In the genomic region with DNA sequence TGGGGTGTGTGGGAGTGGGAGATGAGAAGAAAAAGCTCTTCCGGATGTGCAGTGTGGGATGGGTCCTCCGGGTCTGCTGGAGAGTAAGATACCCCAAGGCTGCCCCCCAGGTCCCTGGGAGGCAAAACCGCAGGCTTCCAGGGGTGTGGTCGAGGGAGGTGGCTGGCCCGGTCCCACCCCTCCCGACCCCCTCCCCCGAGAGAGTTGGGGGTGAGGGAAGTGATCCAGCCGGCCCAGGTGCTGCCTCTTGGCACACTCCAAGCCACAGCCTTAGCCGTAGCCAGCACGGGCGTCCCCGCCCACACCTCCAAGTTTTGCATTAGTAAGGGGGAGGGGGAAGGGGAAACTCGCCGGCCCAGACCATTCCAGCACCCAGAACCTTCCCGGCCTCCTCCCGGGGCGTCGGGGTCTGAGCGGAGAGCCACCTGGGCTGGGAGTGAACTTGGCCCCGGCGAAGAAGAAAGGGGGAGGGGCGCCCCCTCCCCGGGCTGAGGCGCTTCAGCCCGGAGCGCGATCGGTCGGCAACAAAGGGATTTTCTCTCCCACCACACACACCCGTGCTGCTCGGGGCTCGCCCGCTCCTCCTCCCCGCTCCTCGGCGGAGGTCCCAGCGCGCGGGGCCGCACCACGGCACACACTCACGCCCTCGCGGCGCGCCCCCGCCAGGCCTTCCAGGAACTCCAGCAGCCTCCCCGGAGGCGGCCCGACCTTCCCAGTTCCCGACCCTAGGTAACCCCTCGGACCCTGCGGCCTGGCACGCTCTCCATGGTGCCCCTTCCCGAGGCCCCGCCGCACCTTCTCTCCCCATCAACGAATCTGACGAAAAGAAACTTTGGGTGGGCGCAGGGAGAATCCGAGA, we compare ENCODE assay signal across 8 cellular contexts. TPM values are rescaled to one million over a fixed set of nuclear protein-coding genes. Genes with fewer than 3 reads are reported as not detected.
DNase-seq lines count a peak whose midpoint lies in the region; FAIRE-seq and TF ChIP-seq lines count a peak whose summit lies in the region.

No MANE protein-coding gene starts in this region.

- FAIRE-seq in GM18507 (lab: Jason Lieb, UNC): peak; percentile 9

- H3K36me3 ChIP-seq in WERI-Rb-1 (peaks cover 34% of the 10 kb centered on the region), cardiac muscle cell (no peaks in the 10 kb centered on the region)

- H3K4me1 ChIP-seq in cardiac muscle cell (ENCODE audit: low read depth): peaks cover 44% of the 10 kb centered on the region

- H3K27ac ChIP-seq in WERI-Rb-1: peak overlapping the region; percentile 22
- H3K27ac ChIP-seq in cardiac muscle cell: no peak overlapping the region

- H3K27me3 ChIP-seq in WERI-Rb-1 (ENCODE audit: insufficient read depth, low read depth, severe bottlenecking): peaks cover 82% of the 10 kb centered on the region
- H3K27me3 ChIP-seq in cardiac muscle cell: peaks cover 47% of the 10 kb centered on the region

- H3K4me3 ChIP-seq in WERI-Rb-1 (ENCODE audit: low read depth, low read length) (peak overlapping the region; percentile 23), cardiac muscle cell (peak overlapping the region; percentile 26)

- TF ChIP-seq CTCF in WERI-Rb-1 (IDR thresholded peaks at IDR 0.05; ENCODE audit: low read depth, low read length): no peak
- TF ChIP-seq CTCF in cardiac muscle cell (IDR thresholded peaks at IDR 0.05; ENCODE audit: low read depth, low read length): no peak

- H3K9me3 ChIP-seq in WERI-Rb-1 (ENCODE audit: severe bottlenecking) (no peaks in the 10 kb centered on the region), cardiac muscle cell (ENCODE audit: low read depth) (no peaks in the 10 kb centered on the region)

- no peak for DNase-seq in GM18507 (ENCODE audit: extremely low spot score, insufficient read length, low read depth)
- peak; percentile 23 for DNase-seq in WERI-Rb-1
- DNase-seq in cardiac muscle cell (ENCODE audit: low read depth in 1 of 2, low spot score in 1 of 2): peak; percentile 29 to 52
- DNase-seq in retina: peak; percentile 58
- no peak for DNase-seq in effector CD4-positive, alpha-beta T cell
- no peak for DNase-seq in NOMO-1 (lab: John Stamatoyannopoulos, UW; ENCODE audit: unreplicated experiment in 2 of 2)
- no peak for DNase-seq in COLO829 (ENCODE audit: low spot score)
- no peak for DNase-seq in NCI-H1092 (lab: John Stamatoyannopoulos, UW)

RNA-seq across cellular contexts. Expression of a gene that starts 14.4 kb away (rescaled TPM):
- 56.3 and 90.5 TPM in 2 replicates for total RNA-seq in cardiac muscle cell
- polyA plus RNA-seq in cardiac muscle cell: 30.0 and 43.1 TPM in 2 replicates

Comparison
In these comparisons a context has a peak if more than half of its experiments do, and no peak if none do; other contexts are left out.
1. DNase-seq: peak in WERI-Rb-1 (single experiment), cardiac muscle cell (2 of 2) and retina (single experiment); none in GM18507 (single experiment), effector CD4-positive, alpha-beta T cell (single experiment), NOMO-1 (0 of 2), COLO829 (single experiment) and NCI-H1092 (single experiment).